In genomic region chr6:170516783-170517616, GRCh38 we compare ENCODE assay signal across 8 cellular contexts. TPM values are rescaled to one million over a fixed set of nuclear protein-coding genes. Genes with fewer than 3 reads are reported as not detected.
DNase-seq lines count a peak whose midpoint lies in the region; ATAC-seq and TF ChIP-seq lines count a peak whose summit lies in the region.

No MANE protein-coding gene starts in this region.

- H3K27me3 ChIP-seq in CD8-positive, alpha-beta memory T cell (ENCODE audit: insufficient read depth, low read length, poor library complexity, severe bottlenecking): no peaks in the 10 kb centered on the region
- no peaks in the 10 kb centered on the region for H3K27me3 ChIP-seq in WERI-Rb-1 (ENCODE audit: insufficient read depth, low read depth, severe bottlenecking)
- no peaks in the 10 kb centered on the region for H3K27me3 ChIP-seq in mesendoderm (ENCODE audit: insufficient read depth, low read length, poor library complexity)
- no peaks in the 10 kb centered on the region for H3K27me3 ChIP-seq in thoracic aorta (replicated peaks; ENCODE audit: insufficient read depth)

- no peak overlapping the region for H3K27ac ChIP-seq in CD8-positive, alpha-beta memory T cell (ENCODE audit: low read depth, low read length)
- H3K27ac ChIP-seq in WERI-Rb-1: no peak overlapping the region
- no peak overlapping the region for H3K27ac ChIP-seq in mesendoderm (ENCODE audit: low read depth, low read length)
- H3K27ac ChIP-seq in thoracic aorta: no peak overlapping the region

- peak overlapping the region in 6 of 7 donors; percentile 37 to 86 (median 60) for H3K4me3 Mint-ChIP-seq in CD8-positive, alpha-beta memory T cell

- H3K9ac ChIP-seq in mesendoderm (ENCODE audit: low read length): no peak overlapping the region

- H2BK5ac ChIP-seq in mesendoderm (ENCODE audit: low read length): no peak overlapping the region

- no peak overlapping the region for H3K18ac ChIP-seq in mesendoderm (ENCODE audit: low read length)

- POLR2A ChIA-PET in CD8-positive, alpha-beta memory T cell (lab: Charles Lee): no interaction called here

- peak overlapping the region in 1 of 8 donors; percentile 65 for H3K27ac Mint-ChIP-seq in CD8-positive, alpha-beta memory T cell

- ATAC-seq in HG03175 (IDR thresholded peaks at IDR 0.05; ENCODE audit: unreplicated experiment): peak; percentile 88
- ATAC-seq in thoracic aorta (ENCODE audit: insufficient number of reproducible peaks, low FRiP score, low read depth): no peak

- H2AK5ac ChIP-seq in mesendoderm (ENCODE audit: low read length): no peak overlapping the region

- no peaks in the 10 kb centered on the region for H3K79me2 ChIP-seq in mesendoderm (ENCODE audit: control insufficient read depth, insufficient read depth, low read length)

- H3K9me3 Mint-ChIP-seq in CD8-positive, alpha-beta memory T cell: peaks cover 0 to 2% (median 0%) of the 10 kb centered on the region in 5 donors

- no peaks in the 10 kb centered on the region for H3K36me3 ChIP-seq in CD8-positive, alpha-beta memory T cell (ENCODE audit: insufficient read depth, low read length)
- no peaks in the 10 kb centered on the region for H3K36me3 ChIP-seq in WERI-Rb-1
- H3K36me3 ChIP-seq in mesendoderm (ENCODE audit: control insufficient read depth, insufficient read depth, low read length): no peaks in the 10 kb centered on the region
- no peaks in the 10 kb centered on the region for H3K36me3 ChIP-seq in thoracic aorta

- no peak overlapping the region for H4K8ac ChIP-seq in mesendoderm (ENCODE audit: low read depth, low read length)

- H3K4ac ChIP-seq in mesendoderm (ENCODE audit: low read depth, low read length): no peak overlapping the region

- no peak overlapping the region for H3K4me3 ChIP-seq in CD8-positive, alpha-beta memory T cell (ENCODE audit: low read length)
- H3K4me3 ChIP-seq in WERI-Rb-1 (ENCODE audit: low read depth, low read length) (no peak overlapping the region), mesendoderm (ENCODE audit: low read length) (no peak overlapping the region), thoracic aorta (no peak overlapping the region)

- no peak overlapping the region for H2BK15ac ChIP-seq in mesendoderm (replicated peaks; ENCODE audit: low read depth)

- no peaks in the 10 kb centered on the region for H3K79me1 ChIP-seq in mesendoderm (ENCODE audit: low read length)

- H4K5ac ChIP-seq in mesendoderm (ENCODE audit: low read length): no peak overlapping the region

- no peak overlapping the region for H3K56ac ChIP-seq in mesendoderm (ENCODE audit: low read length)

- H3K4me1 ChIP-seq in CD8-positive, alpha-beta memory T cell (ENCODE audit: insufficient read depth, low read length): no peaks in the 10 kb centered on the region
- H3K4me1 ChIP-seq in mesendoderm (ENCODE audit: control insufficient read depth, low read depth, low read length) (no peaks in the 10 kb centered on the region), thoracic aorta (ENCODE audit: control insufficient read depth in 1 of 2, low read depth in 2 of 2) (no peaks in the 10 kb centered on the region)

- H2BK120ac ChIP-seq in mesendoderm (ENCODE audit: low read depth, low read length): no peak overlapping the region

- H3K36me3 Mint-ChIP-seq in CD8-positive, alpha-beta memory T cell: no peaks in the 10 kb centered on the region

- TF ChIP-seq CTCF in WERI-Rb-1 (IDR thresholded peaks at IDR 0.05; ENCODE audit: low read depth, low read length): peak; percentile 80
- peak; percentile 30 for TF ChIP-seq CTCF in thoracic aorta (IDR thresholded peaks at IDR 0.05)

- H3K9me3 ChIP-seq in CD8-positive, alpha-beta memory T cell (ENCODE audit: low read length): no peaks in the 10 kb centered on the region
- no peaks in the 10 kb centered on the region for H3K9me3 ChIP-seq in WERI-Rb-1 (ENCODE audit: severe bottlenecking)
- no peaks in the 10 kb centered on the region for H3K9me3 ChIP-seq in thoracic aorta

- H3K4me2 ChIP-seq in mesendoderm (ENCODE audit: low read length): no peak overlapping the region

- peak in 4 of 5 donors; percentile 6 to 60 (median 44) for DNase-seq in CD8-positive, alpha-beta memory T cell
- peak; percentile 32 for DNase-seq in GM19240 (ENCODE audit: insufficient read length, low spot score)
- DNase-seq in NCI-H2196 (lab: John Stamatoyannopoulos, UW; ENCODE audit: unreplicated experiment): peak; percentile 36
- peak; percentile 76 for DNase-seq in WERI-Rb-1
- peak; percentile 73 for DNase-seq in ecto neural progenitor cell (ENCODE audit: low spot score)
- DNase-seq in mesendoderm: peak; percentile 89
- DNase-seq in thoracic aorta (ENCODE audit: low spot score): no peak

- peaks cover 11 to 45% of the 10 kb centered on the region in 2 donors for H3K27me3 Mint-ChIP-seq in CD8-positive, alpha-beta memory T cell

- WGBS in mesendoderm (ENCODE audit: extremely low coverage, insufficient coverage, low lambda C conversion rate): no CpG with 5 or more reads among the region's 4 CpGs

- CTCF ChIA-PET in CD8-positive, alpha-beta memory T cell (lab: Charles Lee): interaction anchor here (1.0 to 2.9 kb wide), 12 partner anchors 9 to 1623 kb away, joined by 3 to 23 read pairs (median 6); no protein-coding TSS in a partner anchor

- no peak overlapping the region for H3K23ac ChIP-seq in mesendoderm (ENCODE audit: low read length)

- no peaks in the 10 kb centered on the region for H3K4me1 Mint-ChIP-seq in CD8-positive, alpha-beta memory T cell

RNA-seq across cellular contexts. Expression of gene PSMB1, which starts 36.1 kb away (rescaled TPM):
- total RNA-seq in CD8-positive, alpha-beta memory T cell: 100 to 1,000 TPM; 296 to 298 TPM
- polyA plus RNA-seq in CD8-positive, alpha-beta memory T cell: 478 TPM
- 344 TPM for polyA plus RNA-seq in mesendoderm (2013, experiment 1 of 2)
- polyA plus RNA-seq in mesendoderm (2013, experiment 2 of 2): 340 TPM
- 100 to 1,000 TPM; 143 to 159 TPM for total RNA-seq in thoracic aorta

RNA-seq across cellular contexts. Expression of gene TBP, which starts 37.2 kb away (rescaled TPM):
- 10 to 100 TPM; 26.0 to 28.2 TPM for total RNA-seq in CD8-positive, alpha-beta memory T cell
- polyA plus RNA-seq in CD8-positive, alpha-beta memory T cell: 23.0 TPM
- 26.6 TPM for polyA plus RNA-seq in mesendoderm (2013, experiment 1 of 2)
- polyA plus RNA-seq in mesendoderm (2013, experiment 2 of 2): 26.9 TPM
- total RNA-seq in thoracic aorta: 10 to 100 TPM in 1 of 2 donors, 1 to 10 TPM in 1; 8.0 to 16.6 TPM
